8 cellular contexts compared by ENCODE assay signal in the genomic region with DNA sequence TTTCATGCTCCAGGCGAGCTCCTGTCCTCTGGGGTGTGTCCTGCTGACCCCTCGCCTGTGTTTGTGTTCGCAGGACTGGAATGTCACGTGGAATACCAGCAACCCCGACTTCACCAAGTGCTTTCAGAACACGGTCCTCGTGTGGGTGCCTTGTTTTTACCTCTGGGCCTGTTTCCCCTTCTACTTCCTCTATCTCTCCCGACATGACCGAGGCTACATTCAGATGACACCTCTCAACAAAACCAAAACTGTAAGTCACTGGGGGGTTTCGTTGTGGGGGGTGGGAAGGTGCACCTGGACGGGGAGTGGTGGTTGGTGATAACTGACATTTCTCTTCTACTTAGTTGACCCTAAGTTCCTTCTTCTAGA. TPM values are rescaled to one million over a fixed set of nuclear protein-coding genes. Genes with fewer than 3 reads are reported as not detected.
DNase-seq lines count a peak whose midpoint lies in the region; ATAC-seq, FAIRE-seq and TF ChIP-seq lines count a peak whose summit lies in the region.

No MANE protein-coding gene starts in this region.

- H3K36me3 Mint-ChIP-seq in immature natural killer cell: peaks cover 11 to 18% (median 11%) of the 10 kb centered on the region in 3 donors

- no peaks in the 10 kb centered on the region for H3K9me3 ChIP-seq in heart left ventricle

- H3K36me3 ChIP-seq in heart left ventricle: peaks cover 0 to 40% (median 11%) of the 10 kb centered on the region in 9 donors

- H3K27ac ChIP-seq in heart left ventricle: no peak overlapping the region

- H3K4me3 ChIP-seq in heart left ventricle: no peak overlapping the region

- peaks cover 23 to 30% of the 10 kb centered on the region in 2 donors for H3K4me1 Mint-ChIP-seq in immature natural killer cell

- peak; percentile 82 for FAIRE-seq in GM12891 (lab: Jason Lieb, UNC)

- peaks cover 0 to 2% (median 2%) of the 10 kb centered on the region in 3 donors for H3K27me3 Mint-ChIP-seq in immature natural killer cell (ENCODE audit: low read depth in 3 of 3)

- 78 to 85% (median 83%) methylated on average over 11 of the region's 11 CpGs for WGBS in heart left ventricle, 4 donors

- TF ChIP-seq POLR2A in GM12891 (IDR thresholded peaks at IDR 0.05; ENCODE audit: low read depth, low read length) (no peak), heart left ventricle (IDR thresholded peaks at IDR 0.05) (no peak)

- DNase-seq in GM12891 (ENCODE audit: insufficient read length, low spot score) (peak; percentile 57), immature natural killer cell (no peak), heart left ventricle (no peak), DMS 273 (lab: John Stamatoyannopoulos, UW; ENCODE audit: unreplicated experiment) (no peak), NCI-H82 treated with DMSO at 0.1 percent for 48 hours (lab: John Stamatoyannopoulos, UW; ENCODE audit: unreplicated experiment) (no peak), SHP77 treated with DMSO at 0.1 percent for 48 hours (lab: John Stamatoyannopoulos, UW) (no peak)

- H3K27ac Mint-ChIP-seq in immature natural killer cell: peak overlapping the region in 3 of 6 donors; percentile 19 to 83 (median 20)

- H3K27me3 ChIP-seq in heart left ventricle: no peaks in the 10 kb centered on the region

- peak overlapping the region in 3 of 5 donors; percentile 12 to 58 (median 56) for H3K4me3 Mint-ChIP-seq in immature natural killer cell

- peaks cover 0 to 9% (median 0%) of the 10 kb centered on the region in 12 donors for H3K4me1 ChIP-seq in heart left ventricle

- intact Hi-C loops in heart left ventricle (cut with DNase I): loop anchor here in 2 of 10 donors (5.0 kb wide), 2 partner anchors 55 to 130 kb away; no protein-coding TSS in a partner anchor

- peak; percentile 74 for ATAC-seq in GM21423 (IDR thresholded peaks at IDR 0.05; ENCODE audit: unreplicated experiment)
- peak; percentile 52 for ATAC-seq in HG03565 (IDR thresholded peaks at IDR 0.05; ENCODE audit: unreplicated experiment)
- no peak for ATAC-seq in heart left ventricle

- no peak for TF ChIP-seq CTCF in heart left ventricle (IDR thresholded peaks at IDR 0.05)

- H3K9me3 Mint-ChIP-seq in immature natural killer cell: peaks cover 0 to 2% (median 0%) of the 10 kb centered on the region in 6 donors

TF ChIP-seq in GM12891, 5 proteins besides CTCF, POLR2A, EP300 and RAD21:
- no peak for TF ChIP-seq POLR2AphosphoS5 (IDR thresholded peaks at IDR 0.05; ENCODE audit: low read depth, low read length)
- TF ChIP-seq TAF1 (IDR thresholded peaks at IDR 0.05; ENCODE audit: low read depth, low read length): no peak
- 0 out of 2 replicates have a peak, but pooled peaks have one; percentile 56 for TF ChIP-seq POU2F2 (IDR thresholded peaks at IDR 0.05; ENCODE audit: low read depth, low read length)
- peak; percentile 58 for TF ChIP-seq SPI1 (IDR thresholded peaks at IDR 0.05; ENCODE audit: low read depth, low read length)
- TF ChIP-seq PAX5 (IDR thresholded peaks at IDR 0.05; ENCODE audit: insufficient read depth, low read length, severe bottlenecking): no peak

RNA-seq across cellular contexts. Expression of a gene that starts 58.3 kb away (rescaled TPM):
- polyA plus RNA-seq in GM12891 (2012; ENCODE audit: low read depth, missing spikeins): 18.8 TPM
- 1 to 10 TPM; 2.3 to 3.6 (median 2.3) TPM for polyA plus RNA-seq in immature natural killer cell
- total RNA-seq in heart left ventricle: 10 to 100 TPM; 14.4 to 28.0 (median 24.0) TPM
- 10 to 100 TPM in 1 of 2 donors, 1 to 10 TPM in 1; 8.1 to 10.8 TPM for polyA plus RNA-seq in heart left ventricle

Comparison
In these comparisons a context has a peak if more than half of its experiments do, and no peak if none do; other contexts are left out.
1. ATAC-seq: peak in GM21423 (single experiment) and HG03565 (single experiment); none in heart left ventricle (0 of 4).